8 cellular contexts compared by ENCODE assay signal in genomic region chr10:92756233-92757065, GRCh38.
A peak's percentile ranks its signal among the peaks of the same experiment; 100 is the strongest.
DNase-seq lines count a peak whose midpoint lies in the region; ATAC-seq and TF ChIP-seq lines count a peak whose summit lies in the region.

No MANE protein-coding gene starts in this region.

- intact Hi-C loops in lower lobe of right lung (cut with DNase I): no loop called here

- DNase-seq in COLO668 (lab: John Stamatoyannopoulos, UW; ENCODE audit: unreplicated experiment): peak; percentile 3
- peak; percentile 78 for DNase-seq in SKM-1 (lab: John Stamatoyannopoulos, UW; ENCODE audit: unreplicated experiment)
- no peak for DNase-seq in lower lobe of right lung
- no peak for DNase-seq in middle frontal gyrus (ENCODE audit: extremely low spot score, low spot score)
- DNase-seq in NCI-H1092 treated with DMSO at 0.1 percent for 48 hours (lab: John Stamatoyannopoulos, UW): no peak
- no peak for DNase-seq in central memory CD4-positive, alpha-beta T cell

- H3K4me1 ChIP-seq in lower lobe of right lung: peaks cover 42% of the 10 kb centered on the region

- peak overlapping the region; percentile 67 for H3K27ac ChIP-seq in lower lobe of right lung

- no peaks in the 10 kb centered on the region for H3K27me3 ChIP-seq in lower lobe of right lung (ENCODE audit: low read depth)

- H3K36me3 ChIP-seq in lower lobe of right lung: no peaks in the 10 kb centered on the region

- H3K4me3 ChIP-seq in lower lobe of right lung: no peak overlapping the region

- TF ChIP-seq CTCF in lower lobe of right lung (IDR thresholded peaks at IDR 0.05): no peak

- ATAC-seq in GM19395 (IDR thresholded peaks at IDR 0.05; ENCODE audit: unreplicated experiment) (peak; percentile 91), HG03196 (IDR thresholded peaks at IDR 0.05; ENCODE audit: unreplicated experiment) (peak; percentile 74), lower lobe of right lung (peak; percentile 14 to 35)

- no peaks in the 10 kb centered on the region for H3K9me3 ChIP-seq in lower lobe of right lung

Comparison
In these comparisons a context has a peak if more than half of its experiments do, and no peak if none do; other contexts are left out.
1. DNase-seq: peak in COLO668 (single experiment) and SKM-1 (single experiment); none in lower lobe of right lung (single experiment), middle frontal gyrus (single experiment), NCI-H1092 treated with DMSO at 0.1 percent for 48 hours (single experiment) and central memory CD4-positive, alpha-beta T cell (single experiment).
2. ATAC-seq: peak in every context shown above with its lines; median percentile 91 in GM19395; 74 in HG03196; 24 in lower lobe of right lung.